In the genomic region with DNA sequence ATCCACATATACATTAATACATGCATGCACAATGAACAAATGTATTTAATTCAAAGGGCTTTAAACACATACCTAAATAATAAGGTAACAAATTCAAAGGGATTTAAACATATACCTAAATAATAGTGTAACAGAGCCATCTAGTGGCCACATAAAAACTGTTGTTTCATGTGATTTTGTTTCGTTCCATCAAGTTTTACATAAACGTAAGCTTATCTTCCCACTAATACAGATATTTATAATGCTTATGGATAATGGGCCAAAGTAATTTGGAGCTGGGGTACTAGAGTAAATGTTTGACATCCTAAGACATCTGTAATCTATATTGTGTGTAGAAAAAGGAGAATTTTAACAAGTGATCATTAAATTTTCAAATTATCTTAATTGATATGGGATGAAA, we compare ENCODE assay signal across 8 cellular contexts.
A peak's percentile ranks its signal among the peaks of the same experiment; 100 is the strongest.
DNase-seq lines count a peak whose midpoint lies in the region; ATAC-seq and TF ChIP-seq lines count a peak whose summit lies in the region.

No MANE protein-coding gene starts in this region.

- H3K4me3 ChIP-seq in HCT116 (replicated peaks in 1 of 2; ENCODE audit: low read depth in 1 of 2, low read length in 2 of 2), result no peak overlapping the region
- no peak overlapping the region for H3K4me3 ChIP-seq in astrocyte of the spinal cord (ENCODE audit: low read depth, low read length)

- in situ Hi-C loops in astrocyte of the spinal cord (cut with HindIII; ENCODE audit: low sequenced_read_pairs), result no loop called here

- CTCF ChIA-PET in HCT116 (lab: Charles Lee), result interaction anchor here (0.6 to 1.2 kb wide), 4 partner anchors 9 to 1136 kb away, joined by 3 to 5 read pairs (median 4); partner anchors contain the start of gene NDST3

- H3K79me2 ChIP-seq in HCT116 (ENCODE audit: insufficient read depth, low read length), result no peaks in the 10 kb centered on the region

- no peaks in the 10 kb centered on the region for H3K4me1 ChIP-seq in HCT116 (ENCODE audit: control insufficient read depth in 1 of 2, insufficient read depth in 2 of 2, low read length in 2 of 2)

- H3K27me3 ChIP-seq in HCT116 (ENCODE audit: insufficient read depth, low read length), result no peaks in the 10 kb centered on the region

- no peak for TF ChIP-seq POLR2A in HCT116 (IDR thresholded peaks at IDR 0.05; ENCODE audit: borderline replicate concordance, extremely low read depth, insufficient read depth, insufficient read length)

- ATAC-seq in HCT116 (no peak), sciatic nerve (no peak)

- no peak overlapping the region for H2AFZ ChIP-seq in HCT116 (ENCODE audit: low read depth, low read length, poor library complexity, severe bottlenecking)

- no peak overlapping the region for H3K27ac ChIP-seq in HCT116 (ENCODE audit: low read depth, low read length)

- RAD21 ChIA-PET in HCT116 (lab: Charles Lee; ENCODE audit: low non-redundant PET in 1 of 2, low total read pairs in 2 of 2, uncharacterized antibody in 2 of 2, unreplicated experiment in 2 of 2), result interaction anchor here in 1 of 2 experiments (0.7 kb wide), 1 partner anchor 237 kb away, joined by 3 read pairs; no protein-coding TSS in a partner anchor

- no TSS peak for BruUV-seq in HCT116 (replicated peaks; lab: Mats Ljungman, UMichigan)

- DNase-seq in NCI-H2196 (lab: John Stamatoyannopoulos, UW; ENCODE audit: unreplicated experiment), result peak; percentile 9
- DNase-seq in NCI-H2196 treated with DMSO at 0.1 percent for 48 hours (lab: John Stamatoyannopoulos, UW; ENCODE audit: unreplicated experiment), result no peak
- peak; percentile 35 for DNase-seq in HCT116 (ENCODE audit: low read depth, low spot score)
- DNase-seq in NCI-H2029 (lab: John Stamatoyannopoulos, UW), result peak; percentile 40
- DNase-seq in astrocyte of the spinal cord (ENCODE audit: low read depth, low spot score), result peak; percentile 72
- DNase-seq in left kidney (ENCODE audit: low read depth, low spot score), result peak; percentile 72
- no peak for DNase-seq in sciatic nerve (ENCODE audit: low spot score)
- DNase-seq in activated CD4-positive, alpha-beta T cell treated with anti-CD3 and anti-CD28 coated beads, Interleukin-2, amount 50 U/mL, for 48 hours, result no peak

- no peaks in the 10 kb centered on the region for H3K36me3 ChIP-seq in HCT116 (ENCODE audit: control insufficient read depth in 1 of 2, insufficient read depth in 2 of 2, low read length in 2 of 2)

- no peak overlapping the region for H3K9ac ChIP-seq in HCT116 (ENCODE audit: low read length)

- no peaks in the 10 kb centered on the region for H3K9me3 ChIP-seq in HCT116 (ENCODE audit: control insufficient read depth in 1 of 2, insufficient read depth in 1 of 2, low read depth in 1 of 2, low read length in 2 of 2)

- no peaks in the 10 kb centered on the region for H3K9me2 ChIP-seq in HCT116 (ENCODE audit: insufficient read depth)

- H3K4me2 ChIP-seq in HCT116 (ENCODE audit: low read length), result no peak overlapping the region

- H4K20me1 ChIP-seq in HCT116 (ENCODE audit: insufficient read depth), result no peaks in the 10 kb centered on the region

- intact Hi-C loops in HCT116 (cut with micrococcal nuclease) (loop anchor here (5.0 kb wide), 1 partner anchor 1138 kb away; no protein-coding TSS in a partner anchor), sciatic nerve (cut with DNase I) (no loop called here)

- POLR2A ChIA-PET in HCT116 (lab: Charles Lee), result no interaction called here

- TF ChIP-seq RAD21 in HCT116 (IDR thresholded peaks at IDR 0.05; ENCODE audit: low read depth), result peak; percentile 68

- TF ChIP-seq CTCF in HCT116 (IDR thresholded peaks at IDR 0.05 in 2 of 3, conservative IDR thresholded peaks at IDR 0.05 in 1 of 3; ENCODE audit: borderline replicate concordance in 1 of 3, insufficient read depth in 1 of 3, low read depth in 2 of 3, low read length in 2 of 3) (peak in 2 of 3 experiments; percentile 40 to 69; a peak in 3 of 6 replicates), astrocyte of the spinal cord (IDR thresholded peaks at IDR 0.05; ENCODE audit: low read depth, low read length) (peak; percentile 43)

TF ChIP-seq in HCT116, 20 proteins besides CTCF, POLR2A, EP300 and RAD21:
- no peak for TF ChIP-seq ZFX (IDR thresholded peaks at IDR 0.05)

Comparison
In these comparisons a context has a peak if more than half of its experiments do, and no peak if none do; other contexts are left out.
1. DNase-seq: peak in NCI-H2196 (single experiment), HCT116 (single experiment), NCI-H2029 (single experiment), astrocyte of the spinal cord (single experiment) and left kidney (single experiment); none in NCI-H2196 treated with DMSO at 0.1 percent for 48 hours (single experiment), sciatic nerve (single experiment) and activated CD4-positive, alpha-beta T cell treated with anti-CD3 and anti-CD28 coated beads, Interleukin-2, amount 50 U/mL, for 48 hours (0 of 2).